ENCODE assay signal across 1 cellular context in genomic region chr2:162138310-162138709, GRCh38.
TF ChIP-seq lines count a peak whose summit lies in the region.

No MANE protein-coding gene starts in this region.

TF ChIP-seq in HepG2, 621 proteins besides CTCF, POLR2A, EP300 and RAD21 (continued from another document):
- TF ChIP-seq ZNF513 (CRISPR knock-in tag; conservative IDR thresholded peaks at IDR 0.05) (no peak), ZFP37 (CRISPR knock-in tag; IDR thresholded peaks at IDR 0.05; ENCODE audit: borderline replicate concordance) (no peak), BCLAF1 (IDR thresholded peaks at IDR 0.05) (no peak), PRDM15 (CRISPR knock-in tag; IDR thresholded peaks at IDR 0.05) (no peak), PAXIP1 (CRISPR knock-in tag; conservative IDR thresholded peaks at IDR 0.05) (0 out of 2 replicates have a peak, but pooled peaks have one; percentile 8), NCOR1 (IDR thresholded peaks at IDR 0.05; ENCODE audit: borderline replicate concordance, low read length) (no peak), SOX6 (IDR thresholded peaks at IDR 0.05) (no peak), SOX6 (CRISPR knock-in tag; IDR thresholded peaks at IDR 0.05) (peak; percentile 50; the same call in 1 of the 2 replicates), DRAP1 (CRISPR knock-in tag; IDR thresholded peaks at IDR 0.05) (no peak), ATF7-NPFF (CRISPR knock-in tag; IDR thresholded peaks at IDR 0.05; ENCODE audit: low read depth) (no peak), RFX1 (IDR thresholded peaks at IDR 0.05) (no peak), ZNF563 (CRISPR knock-in tag; IDR thresholded peaks at IDR 0.05) (no peak), ZNF317 (CRISPR knock-in tag; IDR thresholded peaks at IDR 0.05) (no peak), KLF12 (CRISPR knock-in tag; IDR thresholded peaks at IDR 0.05; ENCODE audit: borderline replicate concordance) (no peak), ZNF30 (CRISPR knock-in tag; IDR thresholded peaks at IDR 0.05) (no peak), ZBTB46 (CRISPR knock-in tag; IDR thresholded peaks at IDR 0.05; ENCODE audit: borderline replicate concordance) (no peak)
